In the genomic region with DNA sequence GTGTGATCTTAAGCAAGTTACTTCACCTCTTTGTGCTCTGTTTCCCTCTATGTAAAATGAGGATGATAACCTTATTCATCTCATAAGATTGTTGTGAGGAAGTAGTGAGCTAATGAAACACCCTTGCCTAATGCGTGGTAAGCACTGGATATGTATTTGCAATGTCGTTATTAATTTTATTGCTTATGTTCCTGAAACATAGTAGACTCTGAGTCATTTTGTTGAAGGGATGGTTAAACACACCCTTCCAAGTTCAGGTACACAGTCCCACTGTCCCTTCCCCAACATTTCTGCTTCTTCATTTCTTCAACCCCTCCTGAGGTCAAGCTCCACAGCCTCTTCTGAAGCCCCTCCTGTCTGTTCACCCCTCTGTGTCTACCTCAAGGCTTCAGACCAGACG, we compare ENCODE assay signal across 9 cellular contexts. TPM values are rescaled to one million over a fixed set of nuclear protein-coding genes. Genes with fewer than 3 reads are reported as not detected.
"Had no signal": no experiment of that assay in that cellular context is flagged by ENCODE, and none has a peak within 500 bp of the region (broad histone marks: within the 10 kb centered on the region; RNA-seq: fewer than 3 reads in every experiment).

No MANE protein-coding gene starts in this region.

- ATAC-seq: HCT116 had no signal

- H3K4me2 ChIP-seq: KMS-11 had no signal

- H3K36me3 ChIP-seq: HAP-1 had no signal

- H3K27ac Mint-ChIP-seq: HFFc6 had no signal

- H3K9me3 Mint-ChIP-seq: HFFc6 had no signal

- H3K27ac ChIP-seq: GM23248, KMS-11 had no signal

- H2AFZ ChIP-seq: GM23248 had no signal

- H3K4me3 ChIP-seq: GM23248, HAP-1 had no signal

- H3K9me3 ChIP-seq: HAP-1 had no signal

- H3K4me3 Mint-ChIP-seq: HFFc6 had no signal

- DNase-seq: GM23248, GOT3, H7, HFFc6, IMR-90, KBM-7 had no signal

- H3K4me1 ChIP-seq: HAP-1 had no signal

- H3K9ac ChIP-seq: GM23248, KMS-11 had no signal

RNA-seq across cellular contexts. Expression of gene FAM222A, which starts 40.2 kb away (rescaled TPM):
- polyA plus RNA-seq: GM23248 had no signal
